1 cellular context compared by ENCODE assay signal in the genomic region with DNA sequence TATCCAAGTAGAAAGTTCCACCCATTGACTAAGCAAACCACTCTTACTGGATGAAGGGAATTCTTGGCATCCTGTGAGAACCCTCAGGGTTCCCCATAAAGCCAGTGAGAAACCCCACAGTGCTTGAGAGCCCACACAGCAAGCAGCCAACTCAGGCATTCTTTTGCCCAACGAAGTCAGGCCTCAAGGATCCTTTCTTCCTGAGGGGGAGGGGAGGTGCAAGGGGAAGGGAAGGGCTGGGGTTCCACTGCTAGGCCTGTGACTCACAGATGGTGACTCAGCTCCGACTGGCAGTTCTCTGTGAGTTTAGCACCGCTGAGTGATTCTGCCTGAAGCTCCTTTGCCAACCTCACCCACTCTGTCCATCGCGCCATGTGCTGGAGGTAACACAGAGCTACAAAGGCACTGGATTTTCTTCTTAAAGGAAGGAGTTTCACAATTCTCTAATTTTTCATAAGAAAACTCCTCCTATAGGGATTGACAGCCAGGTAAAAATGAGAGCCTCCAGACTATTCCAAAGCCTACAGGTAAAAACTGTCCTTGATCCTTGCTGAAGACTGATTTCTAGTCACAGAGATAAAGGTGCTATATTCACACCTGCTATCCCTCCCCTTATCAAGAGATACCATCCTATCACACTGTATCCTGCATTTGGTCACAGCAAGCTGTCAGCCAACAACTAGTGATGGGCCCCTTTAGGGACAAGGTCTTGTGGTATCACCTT.
TF ChIP-seq lines count a peak whose summit lies in the region.

No MANE protein-coding gene starts in this region.

TF ChIP-seq in K562, 482 proteins besides CTCF, POLR2A, EP300 and RAD21 (continues in another document):
- no peak for TF ChIP-seq ZNF507 (tag; conservative IDR thresholded peaks at IDR 0.05)
- TF ChIP-seq, protein P1, sequence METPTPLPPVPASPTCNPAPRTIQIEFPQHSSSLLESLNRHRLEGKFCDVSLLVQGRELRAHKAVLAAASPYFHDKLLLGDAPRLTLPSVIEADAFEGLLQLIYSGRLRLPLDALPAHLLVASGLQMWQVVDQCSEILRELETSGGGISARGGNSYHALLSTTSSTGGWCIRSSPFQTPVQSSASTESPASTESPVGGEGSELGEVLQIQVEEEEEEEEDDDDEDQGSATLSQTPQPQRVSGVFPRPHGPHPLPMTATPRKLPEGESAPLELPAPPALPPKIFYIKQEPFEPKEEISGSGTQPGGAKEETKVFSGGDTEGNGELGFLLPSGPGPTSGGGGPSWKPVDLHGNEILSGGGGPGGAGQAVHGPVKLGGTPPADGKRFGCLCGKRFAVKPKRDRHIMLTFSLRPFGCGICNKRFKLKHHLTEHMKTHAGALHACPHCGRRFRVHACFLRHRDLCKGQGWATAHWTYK (CRISPR knock-in tag; IDR thresholded peaks at IDR 0.05): no peak
- TF ChIP-seq, protein P2, sequence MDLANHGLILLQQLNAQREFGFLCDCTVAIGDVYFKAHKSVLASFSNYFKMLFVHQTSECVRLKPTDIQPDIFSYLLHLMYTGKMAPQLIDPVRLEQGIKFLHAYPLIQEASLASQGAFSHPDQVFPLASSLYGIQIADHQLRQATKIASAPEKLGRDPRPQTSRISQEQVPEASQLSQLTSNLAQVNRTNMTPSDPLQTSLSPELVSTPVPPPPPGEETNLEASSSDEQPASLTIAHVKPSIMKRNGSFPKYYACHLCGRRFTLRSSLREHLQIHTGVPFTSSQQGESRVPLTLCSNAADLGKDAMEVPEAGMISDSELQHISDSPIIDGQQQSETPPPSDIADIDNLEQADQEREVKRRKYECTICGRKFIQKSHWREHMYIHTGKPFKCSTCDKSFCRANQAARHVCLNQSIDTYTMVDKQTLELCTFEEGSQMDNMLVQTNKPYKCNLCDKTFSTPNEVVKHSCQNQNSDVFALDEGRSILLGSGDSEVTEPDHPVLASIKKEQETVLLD (IDR thresholded peaks at IDR 0.05): peak; percentile 73; the same call in 1 of the 2 replicates
- TF ChIP-seq MCM3 (IDR thresholded peaks at IDR 0.05): no peak
- TF ChIP-seq JUNB (CRISPR knock-in tag; conservative IDR thresholded peaks at IDR 0.05): peak; percentile 73
- TF ChIP-seq DNMT1 (IDR thresholded peaks at IDR 0.05): no peak
- TF ChIP-seq, protein P3, sequence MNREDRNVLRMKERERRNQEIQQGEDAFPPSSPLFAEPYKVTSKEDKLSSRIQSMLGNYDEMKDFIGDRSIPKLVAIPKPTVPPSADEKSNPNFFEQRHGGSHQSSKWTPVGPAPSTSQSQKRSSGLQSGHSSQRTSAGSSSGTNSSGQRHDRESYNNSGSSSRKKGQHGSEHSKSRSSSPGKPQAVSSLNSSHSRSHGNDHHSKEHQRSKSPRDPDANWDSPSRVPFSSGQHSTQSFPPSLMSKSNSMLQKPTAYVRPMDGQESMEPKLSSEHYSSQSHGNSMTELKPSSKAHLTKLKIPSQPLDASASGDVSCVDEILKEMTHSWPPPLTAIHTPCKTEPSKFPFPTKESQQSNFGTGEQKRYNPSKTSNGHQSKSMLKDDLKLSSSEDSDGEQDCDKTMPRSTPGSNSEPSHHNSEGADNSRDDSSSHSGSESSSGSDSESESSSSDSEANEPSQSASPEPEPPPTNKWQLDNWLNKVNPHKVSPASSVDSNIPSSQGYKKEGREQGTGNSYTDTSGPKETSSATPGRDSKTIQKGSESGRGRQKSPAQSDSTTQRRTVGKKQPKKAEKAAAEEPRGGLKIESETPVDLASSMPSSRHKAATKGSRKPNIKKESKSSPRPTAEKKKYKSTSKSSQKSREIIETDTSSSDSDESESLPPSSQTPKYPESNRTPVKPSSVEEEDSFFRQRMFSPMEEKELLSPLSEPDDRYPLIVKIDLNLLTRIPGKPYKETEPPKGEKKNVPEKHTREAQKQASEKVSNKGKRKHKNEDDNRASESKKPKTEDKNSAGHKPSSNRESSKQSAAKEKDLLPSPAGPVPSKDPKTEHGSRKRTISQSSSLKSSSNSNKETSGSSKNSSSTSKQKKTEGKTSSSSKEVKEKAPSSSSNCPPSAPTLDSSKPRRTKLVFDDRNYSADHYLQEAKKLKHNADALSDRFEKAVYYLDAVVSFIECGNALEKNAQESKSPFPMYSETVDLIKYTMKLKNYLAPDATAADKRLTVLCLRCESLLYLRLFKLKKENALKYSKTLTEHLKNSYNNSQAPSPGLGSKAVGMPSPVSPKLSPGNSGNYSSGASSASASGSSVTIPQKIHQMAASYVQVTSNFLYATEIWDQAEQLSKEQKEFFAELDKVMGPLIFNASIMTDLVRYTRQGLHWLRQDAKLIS (CRISPR knock-in tag; IDR thresholded peaks at IDR 0.05): 0 out of 2 replicates have a peak, but pooled peaks have one; percentile 20
- no peak for TF ChIP-seq IRF2 (CRISPR knock-in tag; IDR thresholded peaks at IDR 0.05)
- TF ChIP-seq, protein P4, sequence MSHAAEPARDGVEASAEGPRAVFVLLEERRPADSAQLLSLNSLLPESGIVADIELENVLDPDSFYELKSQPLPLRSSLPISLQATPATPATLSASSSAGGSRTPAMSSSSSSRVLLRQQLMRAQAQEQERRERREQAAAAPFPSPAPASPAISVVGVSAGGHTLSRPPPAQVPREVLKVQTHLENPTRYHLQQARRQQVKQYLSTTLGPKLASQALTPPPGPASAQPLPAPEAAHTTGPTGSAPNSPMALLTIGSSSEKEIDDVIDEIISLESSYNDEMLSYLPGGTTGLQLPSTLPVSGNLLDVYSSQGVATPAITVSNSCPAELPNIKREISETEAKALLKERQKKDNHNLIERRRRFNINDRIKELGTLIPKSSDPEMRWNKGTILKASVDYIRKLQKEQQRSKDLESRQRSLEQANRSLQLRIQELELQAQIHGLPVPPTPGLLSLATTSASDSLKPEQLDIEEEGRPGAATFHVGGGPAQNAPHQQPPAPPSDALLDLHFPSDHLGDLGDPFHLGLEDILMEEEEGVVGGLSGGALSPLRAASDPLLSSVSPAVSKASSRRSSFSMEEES (CRISPR knock-in tag; IDR thresholded peaks at IDR 0.05): no peak
- TF ChIP-seq TBL1XR1 (IDR thresholded peaks at IDR 0.05; ENCODE audit: low read length in 2 of 2): peak in 1 of 2 experiments; percentile 64; a peak in 2 of 4 replicates
- peak; percentile 8 to 40; a peak in 1 of 4 replicates for TF ChIP-seq TRIM24 (IDR thresholded peaks at IDR 0.05)
- no peak for TF ChIP-seq TAF7 (tag; IDR thresholded peaks at IDR 0.05)
- TF ChIP-seq, protein P5, sequence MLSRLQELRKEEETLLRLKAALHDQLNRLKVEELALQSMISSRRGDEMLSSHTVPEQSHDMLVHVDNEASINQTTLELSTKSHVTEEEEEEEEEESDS (CRISPR knock-in tag; IDR thresholded peaks at IDR 0.05): no peak
- TF ChIP-seq, protein P6, sequence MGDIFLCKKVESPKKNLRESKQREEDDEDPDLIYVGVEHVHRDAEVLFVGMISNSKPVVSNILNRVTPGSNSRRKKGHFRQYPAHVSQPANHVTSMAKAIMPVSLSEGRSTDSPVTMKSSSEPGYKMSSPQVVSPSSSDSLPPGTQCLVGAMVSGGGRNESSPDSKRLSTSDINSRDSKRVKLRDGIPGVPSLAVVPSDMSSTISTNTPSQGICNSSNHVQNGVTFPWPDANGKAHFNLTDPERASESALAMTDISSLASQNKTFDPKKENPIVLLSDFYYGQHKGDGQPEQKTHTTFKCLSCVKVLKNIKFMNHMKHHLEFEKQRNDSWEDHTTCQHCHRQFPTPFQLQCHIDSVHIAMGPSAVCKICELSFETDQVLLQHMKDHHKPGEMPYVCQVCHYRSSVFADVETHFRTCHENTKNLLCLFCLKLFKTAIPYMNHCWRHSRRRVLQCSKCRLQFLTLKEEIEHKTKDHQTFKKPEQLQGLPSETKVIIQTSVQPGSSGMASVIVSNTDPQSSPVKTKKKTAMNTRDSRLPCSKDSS (IDR thresholded peaks at IDR 0.05; ENCODE audit: low read depth, partially characterized antibody): no peak
- TF ChIP-seq NFE2 (IDR thresholded peaks at IDR 0.05; ENCODE audit: low read depth): peak; percentile 92
- TF ChIP-seq MTA3 (IDR thresholded peaks at IDR 0.05; ENCODE audit: borderline replicate concordance): peak; percentile 63; the same call in 1 of the 2 replicates
- no peak for TF ChIP-seq FOXA1 (IDR thresholded peaks at IDR 0.05; ENCODE audit: borderline replicate concordance)
- no peak for TF ChIP-seq ZNF431 (CRISPR knock-in tag; IDR thresholded peaks at IDR 0.05)
- TF ChIP-seq NR2F6 (CRISPR knock-in tag; IDR thresholded peaks at IDR 0.05): no peak
- peak; percentile 86; the same call in 1 of the 2 replicates for TF ChIP-seq BACH1 (tag; IDR thresholded peaks at IDR 0.05)
- no peak for TF ChIP-seq ELF2 (CRISPR knock-in tag; IDR thresholded peaks at IDR 0.05)
- no peak for TF ChIP-seq ESRRB (CRISPR knock-in tag; IDR thresholded peaks at IDR 0.05; ENCODE audit: borderline replicate concordance)
- no peak for TF ChIP-seq FIP1L1 (IDR thresholded peaks at IDR 0.05; ENCODE audit: low read depth, low read length, poor library complexity, severe bottlenecking)
- peak; percentile 47; the same call in 1 of the 2 replicates for TF ChIP-seq MYC (IDR thresholded peaks at IDR 0.05; ENCODE audit: low read depth, low read length)
- TF ChIP-seq MYC (CRISPR knock-in tag; IDR thresholded peaks at IDR 0.05; ENCODE audit: borderline replicate concordance, low read depth): no peak
- TF ChIP-seq, protein P7, sequence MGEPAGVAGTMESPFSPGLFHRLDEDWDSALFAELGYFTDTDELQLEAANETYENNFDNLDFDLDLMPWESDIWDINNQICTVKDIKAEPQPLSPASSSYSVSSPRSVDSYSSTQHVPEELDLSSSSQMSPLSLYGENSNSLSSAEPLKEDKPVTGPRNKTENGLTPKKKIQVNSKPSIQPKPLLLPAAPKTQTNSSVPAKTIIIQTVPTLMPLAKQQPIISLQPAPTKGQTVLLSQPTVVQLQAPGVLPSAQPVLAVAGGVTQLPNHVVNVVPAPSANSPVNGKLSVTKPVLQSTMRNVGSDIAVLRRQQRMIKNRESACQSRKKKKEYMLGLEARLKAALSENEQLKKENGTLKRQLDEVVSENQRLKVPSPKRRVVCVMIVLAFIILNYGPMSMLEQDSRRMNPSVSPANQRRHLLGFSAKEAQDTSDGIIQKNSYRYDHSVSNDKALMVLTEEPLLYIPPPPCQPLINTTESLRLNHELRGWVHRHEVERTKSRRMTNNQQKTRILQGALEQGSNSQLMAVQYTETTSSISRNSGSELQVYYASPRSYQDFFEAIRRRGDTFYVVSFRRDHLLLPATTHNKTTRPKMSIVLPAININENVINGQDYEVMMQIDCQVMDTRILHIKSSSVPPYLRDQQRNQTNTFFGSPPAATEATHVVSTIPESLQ (CRISPR knock-in tag; IDR thresholded peaks at IDR 0.05): no peak
- TF ChIP-seq, protein P8, sequence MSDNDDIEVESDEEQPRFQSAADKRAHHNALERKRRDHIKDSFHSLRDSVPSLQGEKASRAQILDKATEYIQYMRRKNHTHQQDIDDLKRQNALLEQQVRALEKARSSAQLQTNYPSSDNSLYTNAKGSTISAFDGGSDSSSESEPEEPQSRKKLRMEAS (CRISPR knock-in tag; IDR thresholded peaks at IDR 0.05): no peak
- TF ChIP-seq, protein P9, sequence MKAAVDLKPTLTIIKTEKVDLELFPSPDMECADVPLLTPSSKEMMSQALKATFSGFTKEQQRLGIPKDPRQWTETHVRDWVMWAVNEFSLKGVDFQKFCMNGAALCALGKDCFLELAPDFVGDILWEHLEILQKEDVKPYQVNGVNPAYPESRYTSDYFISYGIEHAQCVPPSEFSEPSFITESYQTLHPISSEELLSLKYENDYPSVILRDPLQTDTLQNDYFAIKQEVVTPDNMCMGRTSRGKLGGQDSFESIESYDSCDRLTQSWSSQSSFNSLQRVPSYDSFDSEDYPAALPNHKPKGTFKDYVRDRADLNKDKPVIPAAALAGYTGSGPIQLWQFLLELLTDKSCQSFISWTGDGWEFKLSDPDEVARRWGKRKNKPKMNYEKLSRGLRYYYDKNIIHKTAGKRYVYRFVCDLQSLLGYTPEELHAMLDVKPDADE (conservative IDR thresholded peaks at IDR 0.05; ENCODE audit: control insufficient read depth, low read depth, low read length): no peak
- peak; percentile 63; the same call in 1 of the 2 replicates for TF ChIP-seq DMBX1 (CRISPR knock-in tag; IDR thresholded peaks at IDR 0.05; ENCODE audit: borderline replicate concordance)
- TF ChIP-seq TBP (optimal IDR thresholded peaks at IDR 0.05; ENCODE audit: low read depth, low read length): no peak
- no peak for TF ChIP-seq RBM34 (IDR thresholded peaks at IDR 0.05; ENCODE audit: borderline replicate concordance, insufficient read depth, low read length)
- TF ChIP-seq SMARCC2 (IDR thresholded peaks at IDR 0.05; ENCODE audit: low read depth): peak; percentile 93
- TF ChIP-seq GATAD2A (IDR thresholded peaks at IDR 0.05): no peak
- no peak for TF ChIP-seq CBX8 (IDR thresholded peaks at IDR 0.05; ENCODE audit: borderline replicate concordance, extremely low read depth, low read depth, low read length, poor library complexity, severe bottlenecking)
- TF ChIP-seq L3MBTL2 (IDR thresholded peaks at IDR 0.05): peak; percentile 13; the same call in 1 of the 2 replicates
- no peak for TF ChIP-seq RAD51 (IDR thresholded peaks at IDR 0.05; ENCODE audit: borderline replicate concordance, low read depth)
- TF ChIP-seq, protein P10, sequence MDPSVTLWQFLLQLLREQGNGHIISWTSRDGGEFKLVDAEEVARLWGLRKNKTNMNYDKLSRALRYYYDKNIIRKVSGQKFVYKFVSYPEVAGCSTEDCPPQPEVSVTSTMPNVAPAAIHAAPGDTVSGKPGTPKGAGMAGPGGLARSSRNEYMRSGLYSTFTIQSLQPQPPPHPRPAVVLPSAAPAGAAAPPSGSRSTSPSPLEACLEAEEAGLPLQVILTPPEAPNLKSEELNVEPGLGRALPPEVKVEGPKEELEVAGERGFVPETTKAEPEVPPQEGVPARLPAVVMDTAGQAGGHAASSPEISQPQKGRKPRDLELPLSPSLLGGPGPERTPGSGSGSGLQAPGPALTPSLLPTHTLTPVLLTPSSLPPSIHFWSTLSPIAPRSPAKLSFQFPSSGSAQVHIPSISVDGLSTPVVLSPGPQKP (CRISPR knock-in tag; IDR thresholded peaks at IDR 0.05): no peak
- TF ChIP-seq FOXA3 (CRISPR knock-in tag; conservative IDR thresholded peaks at IDR 0.05 in 1 of 2, IDR thresholded peaks at IDR 0.05 in 1 of 2): 0 out of 4 replicates have a peak, but pooled peaks of 1 of the 2 experiments have one; percentile 34
- TF ChIP-seq ZNF589 (CRISPR knock-in tag; IDR thresholded peaks at IDR 0.05; ENCODE audit: low read depth): no peak
- TF ChIP-seq, protein P11, sequence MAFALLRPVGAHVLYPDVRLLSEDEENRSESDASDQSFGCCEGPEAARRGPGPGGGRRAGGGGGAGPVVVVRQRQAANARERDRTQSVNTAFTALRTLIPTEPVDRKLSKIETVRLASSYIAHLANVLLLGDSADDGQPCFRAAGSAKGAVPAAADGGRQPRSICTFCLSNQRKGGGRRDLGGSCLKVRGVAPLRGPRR (CRISPR knock-in tag; IDR thresholded peaks at IDR 0.05): no peak
- no peak for TF ChIP-seq PPARD (CRISPR knock-in tag; IDR thresholded peaks at IDR 0.05)
- TF ChIP-seq ATF1 (CRISPR knock-in tag; IDR thresholded peaks at IDR 0.05): no peak
- no peak for TF ChIP-seq ATF1 (tag; IDR thresholded peaks at IDR 0.05)
- TF ChIP-seq, protein P12, sequence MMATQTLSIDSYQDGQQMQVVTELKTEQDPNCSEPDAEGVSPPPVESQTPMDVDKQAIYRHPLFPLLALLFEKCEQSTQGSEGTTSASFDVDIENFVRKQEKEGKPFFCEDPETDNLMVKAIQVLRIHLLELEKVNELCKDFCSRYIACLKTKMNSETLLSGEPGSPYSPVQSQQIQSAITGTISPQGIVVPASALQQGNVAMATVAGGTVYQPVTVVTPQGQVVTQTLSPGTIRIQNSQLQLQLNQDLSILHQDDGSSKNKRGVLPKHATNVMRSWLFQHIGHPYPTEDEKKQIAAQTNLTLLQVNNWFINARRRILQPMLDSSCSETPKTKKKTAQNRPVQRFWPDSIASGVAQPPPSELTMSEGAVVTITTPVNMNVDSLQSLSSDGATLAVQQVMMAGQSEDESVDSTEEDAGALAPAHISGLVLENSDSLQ (IDR thresholded peaks at IDR 0.05): peak; percentile 78
- TF ChIP-seq ATF7 (IDR thresholded peaks at IDR 0.05): peak; percentile 53; the same call in 1 of the 2 replicates
- TF ChIP-seq PCBP1 (IDR thresholded peaks at IDR 0.05; ENCODE audit: low read depth, low read length, poor library complexity, severe bottlenecking): no peak
